In genomic region chr4:121773873-121774272, GRCh38 we compare ENCODE assay signal across 2 cellular contexts.
TF ChIP-seq lines count a peak whose summit lies in the region.

No MANE protein-coding gene starts in this region.

TF ChIP-seq in SK-N-SH treated with all-trans-retinoic acid at 6 μM for 48 hours, 23 proteins besides CTCF, POLR2A, EP300 and RAD21 (continued from another document):
- TF ChIP-seq PATZ1 (CRISPR knock-in tag; IDR thresholded peaks at IDR 0.05; ENCODE audit: borderline replicate concordance), result no peak

TF ChIP-seq in SK-N-SH, 30 proteins besides CTCF, POLR2A, EP300 and RAD21 (continued from another document):
- TF ChIP-seq USF1 (IDR thresholded peaks at IDR 0.05; ENCODE audit: borderline replicate concordance, low read depth) (no peak), GATA2 (CRISPR knock-in tag; IDR thresholded peaks at IDR 0.05) (no peak), TEAD4 (IDR thresholded peaks at IDR 0.05; ENCODE audit: borderline replicate concordance, insufficient read depth) (no peak)
